Comparison of ENCODE assay signal across 9 cellular contexts in genomic region chr1:8382051-8382505, GRCh38.
DNase-seq lines count a peak whose midpoint lies in the region; ATAC-seq, FAIRE-seq and TF ChIP-seq lines count a peak whose summit lies in the region.
"Had no signal": no experiment of that assay in that cellular context is flagged by ENCODE, and none has a peak within 500 bp of the region (broad histone marks: within the 10 kb centered on the region; RNA-seq: fewer than 3 reads in every experiment).

No MANE protein-coding gene starts in this region.

- H3K4me3 Mint-ChIP-seq in activated naive CD4-positive, alpha-beta T cell treated with anti-CD3 and anti-CD28 coated beads, Interleukin-2, amount 10 ng/mL, durations not matched to agents 7 days and 5 days = no peak overlapping the region

- no peak overlapping the region for H3K4me3 ChIP-seq in H1 (ENCODE audit: extremely low read depth in 1 of 4, insufficient read depth in 2 of 4, low read depth in 3 of 4, low read length in 4 of 4)
- no peak overlapping the region for H3K4me3 ChIP-seq in mesendoderm (ENCODE audit: low read length)
- H3K4me3 ChIP-seq in upper lobe of right lung = no peak overlapping the region

- no peaks in the 10 kb centered on the region for H3K9me3 Mint-ChIP-seq in activated naive CD4-positive, alpha-beta T cell treated with anti-CD3 and anti-CD28 coated beads, Interleukin-2, amount 10 ng/mL, durations not matched to agents 7 days and 5 days

- no peak overlapping the region for H4K8ac ChIP-seq in H1 (ENCODE audit: extremely low read depth, insufficient read depth, low read length)
- no peak overlapping the region for H4K8ac ChIP-seq in mesendoderm (ENCODE audit: low read depth, low read length)

- H2AK5ac ChIP-seq in H1 (ENCODE audit: low read depth, low read length) (no peak overlapping the region), mesendoderm (ENCODE audit: low read length) (no peak overlapping the region)

- DNase-seq in activated naive CD4-positive, alpha-beta T cell treated with anti-CD3 and anti-CD28 coated beads, Interleukin-2, amount 10 ng/mL, durations not matched to agents 7 days and 5 days = no peak
- no peak for DNase-seq in activated naive CD4-positive, alpha-beta T cell treated with Interleukin-2 at 50 U/mL for 16 hours
- no peak for DNase-seq in H1 (ENCODE audit: low read depth in 1 of 2, low spot score in 2 of 2)
- peak; percentile 76 for DNase-seq in mesendoderm
- DNase-seq in upper lobe of right lung = no peak
- DNase-seq in activated T-cell treated with anti-CD3 and anti-CD28 coated beads, Interleukin-2, amount 50 U/mL, for 1 hour = no peak
- no peak for DNase-seq in DMS53 treated with DMSO at 0.1 percent for 48 hours (lab: John Stamatoyannopoulos, UW; ENCODE audit: unreplicated experiment)
- DNase-seq: NCI-H526 had no signal

- H3K4me1 ChIP-seq in H1 (replicated peaks in 1 of 4; ENCODE audit: control insufficient read depth in 3 of 4, insufficient read depth in 4 of 4, low read length in 3 of 4) (peaks cover 0 to 21% (median 13%) of the 10 kb centered on the region in 4 experiments; a peak in 5 of 7 replicates), mesendoderm (ENCODE audit: control insufficient read depth, low read depth, low read length) (peaks cover 2% of the 10 kb centered on the region), upper lobe of right lung (peaks cover 77% of the 10 kb centered on the region)

- H2BK12ac ChIP-seq in H1 (ENCODE audit: low read depth, low read length) = no peak overlapping the region

- peaks cover 75% of the 10 kb centered on the region for H3K4me1 Mint-ChIP-seq in activated naive CD4-positive, alpha-beta T cell treated with anti-CD3 and anti-CD28 coated beads, Interleukin-2, amount 10 ng/mL, durations not matched to agents 7 days and 5 days

- POLR2A ChIA-PET in H1 (lab: Charles Lee; ENCODE audit: partially characterized antibody) = interaction anchor here (1.2 kb wide), 1 partner anchor 42 kb away, joined by 3 read pairs; no protein-coding TSS in a partner anchor

- H2AFZ ChIP-seq in H1 (ENCODE audit: low read length) = no peak overlapping the region

- H3K14ac ChIP-seq in H1 (ENCODE audit: insufficient read length) = no peak overlapping the region

- no peak overlapping the region for H4K91ac ChIP-seq in H1 (replicated peaks; ENCODE audit: insufficient read length, low read length)

- H2BK5ac ChIP-seq in H1 (ENCODE audit: low read depth, low read length) (no peak overlapping the region), mesendoderm (ENCODE audit: low read length) (no peak overlapping the region)

- no peak overlapping the region for H3K27ac ChIP-seq in H1 (ENCODE audit: low read depth, low read length)
- H3K27ac ChIP-seq in mesendoderm (ENCODE audit: low read depth, low read length) = no peak overlapping the region
- H3K27ac ChIP-seq in upper lobe of right lung = no peak overlapping the region

- H3K9ac ChIP-seq in H1 (replicated peaks in 1 of 4; ENCODE audit: extremely low read depth in 1 of 4, low read depth in 3 of 4, low read length in 3 of 4) (no peak overlapping the region), mesendoderm (ENCODE audit: low read length) (no peak overlapping the region)

- no peak for TF ChIP-seq EP300 in H1 (IDR thresholded peaks at IDR 0.05; ENCODE audit: borderline replicate concordance in 1 of 2, low read depth in 2 of 2, low read length in 2 of 2)

- TF ChIP-seq RAD21 in H1 (IDR thresholded peaks at IDR 0.05 in 1 of 2, conservative IDR thresholded peaks at IDR 0.05 in 1 of 2; ENCODE audit: low read depth in 2 of 2, low read length in 2 of 2) = no peak

- no peak overlapping the region for H3K18ac ChIP-seq in H1 (ENCODE audit: extremely low read depth, low read length)
- no peak overlapping the region for H3K18ac ChIP-seq in mesendoderm (ENCODE audit: low read length)

- H3K4ac ChIP-seq in H1 (replicated peaks; ENCODE audit: insufficient read length, low read depth, low read length) (no peak overlapping the region), mesendoderm (ENCODE audit: low read depth, low read length) (no peak overlapping the region)

- H3K27me3 ChIP-seq in H1 (replicated peaks in 1 of 4; ENCODE audit: control insufficient read depth in 3 of 4, extremely low read depth in 1 of 4, insufficient read depth in 3 of 4, low read length in 3 of 4) (no peaks in the 10 kb centered on the region), mesendoderm (ENCODE audit: insufficient read depth, low read length, poor library complexity) (no peaks in the 10 kb centered on the region), upper lobe of right lung (no peaks in the 10 kb centered on the region)

- H3K79me1 ChIP-seq in H1 (ENCODE audit: low read depth, low read length) = peaks cover 23% of the 10 kb centered on the region
- peaks cover 31% of the 10 kb centered on the region for H3K79me1 ChIP-seq in mesendoderm (ENCODE audit: low read length)

- H2BK20ac ChIP-seq in H1 (ENCODE audit: low read length) = no peak overlapping the region

- TF ChIP-seq CTCF in H1 (IDR thresholded peaks at IDR 0.05; ENCODE audit: control extremely low read depth in 1 of 3, insufficient read depth in 1 of 3, low read depth in 1 of 3, low read length in 3 of 3) (no peak), upper lobe of right lung (IDR thresholded peaks at IDR 0.05) (no peak)

- peak; percentile 81 for FAIRE-seq in H1 (lab: Jason Lieb, UNC)

- H4K20me1 ChIP-seq in H1 (replicated peaks in 1 of 2; ENCODE audit: control insufficient read depth in 1 of 2, insufficient read depth in 2 of 2, low read length in 2 of 2) = peaks cover 15 to 28% of the 10 kb centered on the region in 2 experiments

- no peaks in the 10 kb centered on the region for H3K27me3 Mint-ChIP-seq in activated naive CD4-positive, alpha-beta T cell treated with anti-CD3 and anti-CD28 coated beads, Interleukin-2, amount 10 ng/mL, durations not matched to agents 7 days and 5 days

- H3K4me2 ChIP-seq in H1 (ENCODE audit: insufficient read depth in 1 of 2, low read depth in 2 of 2, low read length in 2 of 2) = peak overlapping the region; percentile 15 to 26; a peak in 2 of 4 replicates
- H3K4me2 ChIP-seq in mesendoderm (ENCODE audit: low read length) = no peak overlapping the region

- H2BK15ac ChIP-seq in H1 (ENCODE audit: low read length) (no peak overlapping the region), mesendoderm (replicated peaks; ENCODE audit: low read depth) (no peak overlapping the region)

- H3K23ac ChIP-seq in H1 (ENCODE audit: insufficient read length) (no peak overlapping the region), mesendoderm (ENCODE audit: low read length) (no peak overlapping the region)

- H4K5ac ChIP-seq in H1 (ENCODE audit: insufficient read length, low read depth, low read length) = no peak overlapping the region
- no peak overlapping the region for H4K5ac ChIP-seq in mesendoderm (ENCODE audit: low read length)

- H3K9me3 ChIP-seq in H1 (ENCODE audit: insufficient read depth in 2 of 2, low read depth in 1 of 2, low read length in 1 of 2) = no peaks in the 10 kb centered on the region
- no peaks in the 10 kb centered on the region for H3K9me3 ChIP-seq in upper lobe of right lung

- no peaks in the 10 kb centered on the region for H3K23me2 ChIP-seq in H1 (ENCODE audit: low read depth, low read length)

- H3K79me2 ChIP-seq in H1 (ENCODE audit: control insufficient read depth in 1 of 2, insufficient read depth in 2 of 2, low read length in 2 of 2) (peaks cover 0 to 78% of the 10 kb centered on the region in 2 experiments; a peak in 2 of 4 replicates), mesendoderm (ENCODE audit: control insufficient read depth, insufficient read depth, low read length) (peaks cover 48% of the 10 kb centered on the region)

- ATAC-seq in upper lobe of right lung (peak; percentile 17), GM21390 (IDR thresholded peaks at IDR 0.05; ENCODE audit: unreplicated experiment) (no peak)

- no peak overlapping the region for H3K56ac ChIP-seq in H1 (replicated peaks; ENCODE audit: insufficient read length, low read depth, low read length)
- peak overlapping the region; percentile 11 for H3K56ac ChIP-seq in mesendoderm (ENCODE audit: low read length)

- CTCF ChIA-PET in activated naive CD4-positive, alpha-beta T cell treated with anti-CD3 and anti-CD28 coated beads, Interleukin-2, amount 10 ng/mL, durations not matched to agents 7 days and 5 days (lab: Charles Lee) = interaction anchor here (0.6 kb wide), 1 partner anchor 351 kb away, joined by 3 read pairs; no protein-coding TSS in a partner anchor
- CTCF ChIA-PET in H1 (lab: Charles Lee; ENCODE audit: partially characterized antibody) = interaction anchor here (1.0 to 2.8 kb wide), 6 partner anchors 10 to 57 kb away, joined by 3 to 11 read pairs (median 4); no protein-coding TSS in a partner anchor

- 90% methylated on average over 9 of the region's 9 CpGs; no CpG with 5 or more reads in 1 of the 2 experiments for WGBS in H1 (ENCODE audit: extremely low coverage in 1 of 2, insufficient coverage in 1 of 2, insufficient read length in 1 of 2, insufficient replicate concordance in 2 of 2, low coverage in 1 of 2, low lambda C conversion rate in 2 of 2, missing lambda C conversion rate in 1 of 2), 2 experiments
- WGBS in mesendoderm (ENCODE audit: extremely low coverage, insufficient coverage, low lambda C conversion rate) = no CpG with 5 or more reads among the region's 9 CpGs

- peaks cover 50% of the 10 kb centered on the region for H3K36me3 Mint-ChIP-seq in activated naive CD4-positive, alpha-beta T cell treated with anti-CD3 and anti-CD28 coated beads, Interleukin-2, amount 10 ng/mL, durations not matched to agents 7 days and 5 days

- H3K36me3 ChIP-seq in H1 (ENCODE audit: control insufficient read depth in 2 of 4, insufficient read depth in 4 of 4, low read length in 3 of 4) = peaks cover 0 to 3% (median 0%) of the 10 kb centered on the region in 4 experiments; a peak in 2 of 8 replicates
- no peaks in the 10 kb centered on the region for H3K36me3 ChIP-seq in mesendoderm (ENCODE audit: control insufficient read depth, insufficient read depth, low read length)
- no peaks in the 10 kb centered on the region for H3K36me3 ChIP-seq in upper lobe of right lung

- intact Hi-C loops in upper lobe of right lung (cut with DNase I) = no loop called here

- no peak overlapping the region for H2BK120ac ChIP-seq in H1 (replicated peaks; ENCODE audit: low read depth, low read length)
- H2BK120ac ChIP-seq in mesendoderm (ENCODE audit: low read depth, low read length) = no peak overlapping the region

- TF ChIP-seq POLR2A in H1 (IDR thresholded peaks at IDR 0.05; ENCODE audit: control extremely low read depth in 1 of 2, low read depth in 2 of 2, low read length in 2 of 2) = no peak

- peak overlapping the region; percentile 95 for H3K27ac Mint-ChIP-seq in activated naive CD4-positive, alpha-beta T cell treated with anti-CD3 and anti-CD28 coated beads, Interleukin-2, amount 10 ng/mL, durations not matched to agents 7 days and 5 days

TF ChIP-seq in H1, 55 proteins besides CTCF, POLR2A, EP300 and RAD21 (continues in another document):
- 0 out of 4 replicates have a peak, but pooled peaks of 1 of the 2 experiments have one; percentile 46 for TF ChIP-seq SIN3A (conservative IDR thresholded peaks at IDR 0.05 in 1 of 2, IDR thresholded peaks at IDR 0.05 in 1 of 2; ENCODE audit: low read depth in 1 of 2, low read length in 2 of 2)
- TF ChIP-seq, protein P1, sequence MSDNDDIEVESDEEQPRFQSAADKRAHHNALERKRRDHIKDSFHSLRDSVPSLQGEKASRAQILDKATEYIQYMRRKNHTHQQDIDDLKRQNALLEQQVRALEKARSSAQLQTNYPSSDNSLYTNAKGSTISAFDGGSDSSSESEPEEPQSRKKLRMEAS (IDR thresholded peaks at IDR 0.05) = peak; percentile 49
